13 cellular contexts compared by ENCODE assay signal in genomic region chr1:36258960-36259344, GRCh38. TPM values are rescaled to one million over a fixed set of nuclear protein-coding genes. Genes with fewer than 3 reads are reported as not detected.
DNase-seq lines count a peak whose midpoint lies in the region; ATAC-seq and TF ChIP-seq lines count a peak whose summit lies in the region.
"Had no signal": no experiment of that assay in that cellular context is flagged by ENCODE, and none has a peak within 500 bp of the region (broad histone marks: within the 10 kb centered on the region; RNA-seq: fewer than 3 reads in every experiment).

No MANE protein-coding gene starts in this region.

- 46 to 64% methylated on average over 1 of the region's 1 CpG for WGBS in esophagus squamous epithelium, 2 donors

- DNase-seq in activated T-cell treated with anti-CD3 and anti-CD28 coated beads, Interleukin-2, amount 50 U/mL, for 24 hours = no peak
- no peak for DNase-seq in activated T-cell treated with anti-CD3 and anti-CD28 coated beads, Interleukin-2, amount 50 U/mL, for 1 hour
- DNase-seq in RWPE2 (ENCODE audit: low spot score) (no peak), fibroblast of villous mesenchyme (ENCODE audit: low read depth) (peak; percentile 30), esophagus squamous epithelium (lab: John Stamatoyannopoulos, UW) (no peak)
- no peak for DNase-seq in stimulated activated naive B cell treated with anti-CD40 and anti-IgM and Interleukin-4, amounts not matched to agents 10 μg/mL and 1 μg/mL and 100 μg/mL, for 72 hours
- no peak for DNase-seq in activated naive CD4-positive, alpha-beta T cell treated with anti-CD3 and anti-CD28 coated beads, Interleukin-2, amount 50 U/mL, for 16 hours
- DNase-seq: activated CD4-positive, alpha-beta T cell treated with anti-CD3 and anti-CD28 coated beads, Interleukin-2, amount 50 U/mL, for 48 hours; activated naive CD4-positive, alpha-beta T cell; NCI-H187; stimulated activated CD4-positive, alpha-beta T cell treated with anti-CD3 and anti-CD28 coated beads, Interleukin-12 subunit alpha, Interleukin-12 subunit beta, amount 100 ng/mL, for 4 hours had no signal

- H3K9me3 Mint-ChIP-seq in activated T-cell treated with anti-CD3 and anti-CD28 coated beads, Interleukin-2, amount 50 U/mL, for 24 hours = no peaks in the 10 kb centered on the region
- H3K9me3 Mint-ChIP-seq in stimulated activated naive B cell treated with anti-CD40 and anti-IgM and Interleukin-4, amounts not matched to agents 10 μg/mL and 1 μg/mL and 100 μg/mL, for 72 hours = no peaks in the 10 kb centered on the region

- H3K9me3 ChIP-seq in RWPE2 (ENCODE audit: severe bottlenecking) (no peaks in the 10 kb centered on the region), esophagus squamous epithelium (no peaks in the 10 kb centered on the region)
- H3K9me3 ChIP-seq: gastroesophageal sphincter had no signal

- peaks cover 40% of the 10 kb centered on the region for H3K4me1 Mint-ChIP-seq in activated T-cell treated with anti-CD3 and anti-CD28 coated beads, Interleukin-2, amount 50 U/mL, for 24 hours (ENCODE audit: low read depth)
- peaks cover 28 to 48% of the 10 kb centered on the region in 2 donors for H3K4me1 Mint-ChIP-seq in stimulated activated naive B cell treated with anti-CD40 and anti-IgM and Interleukin-4, amounts not matched to agents 10 μg/mL and 1 μg/mL and 100 μg/mL, for 72 hours

- H3K27ac Mint-ChIP-seq in activated T-cell treated with anti-CD3 and anti-CD28 coated beads, Interleukin-2, amount 50 U/mL, for 24 hours = peak overlapping the region; percentile 26
- peak overlapping the region; percentile 47 for H3K27ac Mint-ChIP-seq in stimulated activated naive B cell treated with anti-CD40 and anti-IgM and Interleukin-4, amounts not matched to agents 10 μg/mL and 1 μg/mL and 100 μg/mL, for 72 hours

- H3K36me3 ChIP-seq in RWPE2 (ENCODE audit: low read depth) (peaks cover 74% of the 10 kb centered on the region), esophagus squamous epithelium (peaks cover 0 to 70% (median 0%) of the 10 kb centered on the region in 3 donors)

- H3K4me1 ChIP-seq in RWPE2 (ENCODE audit: insufficient read depth, poor library complexity, severe bottlenecking) = peaks cover 22% of the 10 kb centered on the region
- H3K4me1 ChIP-seq in esophagus squamous epithelium = peaks cover 7 to 45% (median 31%) of the 10 kb centered on the region in 3 donors

- H3K4me3 Mint-ChIP-seq in activated T-cell treated with anti-CD3 and anti-CD28 coated beads, Interleukin-2, amount 50 U/mL, for 24 hours = no peak overlapping the region
- no peak overlapping the region for H3K4me3 Mint-ChIP-seq in stimulated activated naive B cell treated with anti-CD40 and anti-IgM and Interleukin-4, amounts not matched to agents 10 μg/mL and 1 μg/mL and 100 μg/mL, for 72 hours

- H3K27me3 Mint-ChIP-seq in activated T-cell treated with anti-CD3 and anti-CD28 coated beads, Interleukin-2, amount 50 U/mL, for 24 hours = no peaks in the 10 kb centered on the region
- no peaks in the 10 kb centered on the region for H3K27me3 Mint-ChIP-seq in stimulated activated naive B cell treated with anti-CD40 and anti-IgM and Interleukin-4, amounts not matched to agents 10 μg/mL and 1 μg/mL and 100 μg/mL, for 72 hours

- peak; percentile 25; the same call in 1 of the 3 replicates for ATAC-seq in RWPE2 (ENCODE audit: low read depth)
- no peak for ATAC-seq in stimulated activated naive B cell treated with anti-CD40 and anti-IgM and Interleukin-4, amounts not matched to agents 10 μg/mL and 1 μg/mL and 100 μg/mL, for 72 hours (replicated peaks)
- ATAC-seq in HG02763 (IDR thresholded peaks at IDR 0.05; ENCODE audit: unreplicated experiment) = no peak
- ATAC-seq: gastroesophageal sphincter had no signal

- peaks cover 83% of the 10 kb centered on the region for H3K36me3 Mint-ChIP-seq in activated T-cell treated with anti-CD3 and anti-CD28 coated beads, Interleukin-2, amount 50 U/mL, for 24 hours (ENCODE audit: low read depth)
- peaks cover 24 to 46% of the 10 kb centered on the region in 2 donors for H3K36me3 Mint-ChIP-seq in stimulated activated naive B cell treated with anti-CD40 and anti-IgM and Interleukin-4, amounts not matched to agents 10 μg/mL and 1 μg/mL and 100 μg/mL, for 72 hours

- TF ChIP-seq POLR2A in esophagus squamous epithelium (IDR thresholded peaks at IDR 0.05) = no peak

- no peak overlapping the region for H3K4me3 ChIP-seq in RWPE2 (ENCODE audit: severe bottlenecking)
- no peak overlapping the region for H3K4me3 ChIP-seq in fibroblast of villous mesenchyme (ENCODE audit: low read depth, low read length)
- no peak overlapping the region for H3K4me3 ChIP-seq in esophagus squamous epithelium
- H3K4me3 ChIP-seq: gastroesophageal sphincter had no signal

- TF ChIP-seq CTCF in RWPE2 (IDR thresholded peaks at IDR 0.05; ENCODE audit: poor library complexity, severe bottlenecking) = no peak
- no peak for TF ChIP-seq CTCF in fibroblast of villous mesenchyme (IDR thresholded peaks at IDR 0.05; ENCODE audit: insufficient read depth, low read depth, low read length)
- TF ChIP-seq CTCF in esophagus squamous epithelium (IDR thresholded peaks at IDR 0.05) = no peak

- H3K27ac ChIP-seq in RWPE2 (ENCODE audit: poor library complexity, severe bottlenecking) (peak overlapping the region; percentile 6), esophagus squamous epithelium (no peak overlapping the region)
- H3K27ac ChIP-seq: gastroesophageal sphincter had no signal

- H3K27me3 ChIP-seq in RWPE2 (ENCODE audit: insufficient read depth, poor library complexity, severe bottlenecking) = no peaks in the 10 kb centered on the region
- no peaks in the 10 kb centered on the region for H3K27me3 ChIP-seq in esophagus squamous epithelium
- H3K27me3 ChIP-seq: gastroesophageal sphincter had no signal

- intact Hi-C loops in esophagus squamous epithelium (cut with DNase I) = no loop called here

RNA-seq across cellular contexts. Expression of gene THRAP3, which starts 34.7 kb away (rescaled TPM):
- total RNA-seq in fibroblast of villous mesenchyme = 120 and 130 TPM in 2 replicates
- total RNA-seq in esophagus squamous epithelium = 10 to 100 TPM; 56.5 to 83.5 (median 73.6) TPM

RNA-seq across cellular contexts. Expression of gene SH3D21, which starts 47.2 kb away (rescaled TPM):
- total RNA-seq in fibroblast of villous mesenchyme (3.9 and 5.8 TPM in 2 replicates), esophagus squamous epithelium (1 to 10 TPM; 2.8 to 9.7 (median 3.7) TPM)
